In genomic region chr6:132768051-132768517, GRCh38 we compare ENCODE assay signal across 8 cellular contexts. TPM values are rescaled to one million over a fixed set of nuclear protein-coding genes. Genes with fewer than 3 reads are reported as not detected.
DNase-seq lines count a peak whose midpoint lies in the region; ATAC-seq and TF ChIP-seq lines count a peak whose summit lies in the region.

No MANE protein-coding gene starts in this region.

- peak overlapping the region; percentile 63 to 91 (median 79) for H3K27ac Mint-ChIP-seq in CD14-positive monocyte
- no peak overlapping the region for H3K27ac Mint-ChIP-seq in activated naive CD8-positive, alpha-beta T cell treated with anti-CD3 and anti-CD28 coated beads for 36 hours

- H3K4me1 ChIP-seq in testis = no peaks in the 10 kb centered on the region

- H3K27me3 ChIP-seq in testis = no peaks in the 10 kb centered on the region

- H3K4me3 Mint-ChIP-seq in CD14-positive monocyte = peak overlapping the region; percentile 75 to 88
- H3K4me3 Mint-ChIP-seq in activated naive CD8-positive, alpha-beta T cell treated with anti-CD3 and anti-CD28 coated beads for 36 hours = no peak overlapping the region

- H3K36me3 Mint-ChIP-seq in CD14-positive monocyte = peaks cover 16 to 18% of the 10 kb centered on the region in 2 donors
- peaks cover 18% of the 10 kb centered on the region for H3K36me3 Mint-ChIP-seq in activated naive CD8-positive, alpha-beta T cell treated with anti-CD3 and anti-CD28 coated beads for 36 hours

- 67% methylated on average over 5 to 6 of the region's 6 CpGs for WGBS in testis, 2 donors

- H3K4me3 ChIP-seq in iPS-18c (ENCODE audit: insufficient read depth, low read depth, low read length) (peak overlapping the region; percentile 47; the same call in 1 of the 2 replicates), testis (no peak overlapping the region)

- H3K9me3 ChIP-seq in iPS-18c (ENCODE audit: control insufficient read depth, insufficient read depth, low read length) (no peaks in the 10 kb centered on the region), testis (no peaks in the 10 kb centered on the region)

- TF ChIP-seq CTCF in CD14-positive monocyte (IDR thresholded peaks at IDR 0.05) = peak; percentile 99
- TF ChIP-seq CTCF in testis (IDR thresholded peaks at IDR 0.05) = peak; percentile 7 to 30 (median 11)

- H3K36me3 ChIP-seq in testis (ENCODE audit: low read depth, missing control alignments) = no peaks in the 10 kb centered on the region

- DNase-seq in CD14-positive monocyte (ENCODE audit: low spot score) (peak; percentile 55), NCI-H146 (lab: John Stamatoyannopoulos, UW) (peak; percentile 77), testis (peak; percentile 35), activated gamma-delta T cell (lab: John Stamatoyannopoulos, UW) (no peak)
- DNase-seq in activated naive CD8-positive, alpha-beta T cell treated with anti-CD3 and anti-CD28 coated beads for 36 hours = peak; percentile 35

- ATAC-seq in GM18867 (IDR thresholded peaks at IDR 0.05; ENCODE audit: unreplicated experiment) (peak; percentile 89), HG02938 (IDR thresholded peaks at IDR 0.05; ENCODE audit: unreplicated experiment) (peak; percentile 82)

- intact Hi-C loops in CD14-positive monocyte (cut with micrococcal nuclease) (loop anchor here (2.0 to 5.0 kb wide), 3 partner anchors 97 to 236 kb away; no protein-coding TSS in a partner anchor), testis (cut with DNase I; ENCODE audit: low total_unique reads) (no loop called here)

- peaks cover 0 to 2% (median 2%) of the 10 kb centered on the region in 3 donors for H3K27me3 Mint-ChIP-seq in CD14-positive monocyte (ENCODE audit: low read depth in 3 of 3)
- H3K27me3 Mint-ChIP-seq in activated naive CD8-positive, alpha-beta T cell treated with anti-CD3 and anti-CD28 coated beads for 36 hours = no peaks in the 10 kb centered on the region

- H3K27ac ChIP-seq in testis = no peak overlapping the region

- H3K9me3 Mint-ChIP-seq in CD14-positive monocyte = peaks cover 0 to 2% (median 0%) of the 10 kb centered on the region in 7 donors
- H3K9me3 Mint-ChIP-seq in activated naive CD8-positive, alpha-beta T cell treated with anti-CD3 and anti-CD28 coated beads for 36 hours = no peaks in the 10 kb centered on the region

- H3K4me1 Mint-ChIP-seq in CD14-positive monocyte = peaks cover 31% of the 10 kb centered on the region
- peaks cover 22% of the 10 kb centered on the region for H3K4me1 Mint-ChIP-seq in activated naive CD8-positive, alpha-beta T cell treated with anti-CD3 and anti-CD28 coated beads for 36 hours

- no peak for TF ChIP-seq POLR2A in testis (IDR thresholded peaks at IDR 0.05)

RNA-seq across cellular contexts. Expression of gene VNN2, which starts 10.4 kb away (rescaled TPM):
- polyA plus RNA-seq in CD14-positive monocyte (100 to 1,000 TPM; 359 to 394 TPM), testis (ENCODE audit: insufficient read depth, low read depth, low replicate concordance) (2.0 TPM)
- 10 to 100 TPM in 1 of 2 experiments, 1 to 10 TPM in 1; 9.4 to 11.9 TPM for total RNA-seq in activated naive CD8-positive, alpha-beta T cell treated with anti-CD3 and anti-CD28 coated beads for 36 hours
- total RNA-seq in testis = under 1 TPM; 0.31 to 0.47 TPM

RNA-seq across cellular contexts. Expression of gene SLC18B1, which starts 30.4 kb away (rescaled TPM):
- 10 to 100 TPM; 24.8 to 36.6 TPM for polyA plus RNA-seq in CD14-positive monocyte
- 10 to 100 TPM in 1 of 2 experiments, 1 to 10 TPM in 1; 9.7 to 10.8 TPM for total RNA-seq in activated naive CD8-positive, alpha-beta T cell treated with anti-CD3 and anti-CD28 coated beads for 36 hours
- 1 to 10 TPM; 2.4 to 3.6 TPM for total RNA-seq in testis
- 7.5 TPM for polyA plus RNA-seq in testis (ENCODE audit: insufficient read depth, low read depth, low replicate concordance)

RNA-seq across cellular contexts. Expression of gene RPS12, which starts 46.3 kb away (rescaled TPM):
- polyA plus RNA-seq in CD14-positive monocyte (100 to 1,000 TPM; 599 to 618 TPM), testis (ENCODE audit: insufficient read depth, low read depth, low replicate concordance) (1,417 TPM)
- 1,000 to 10,000 TPM; 1,899 to 2,004 TPM for total RNA-seq in activated naive CD8-positive, alpha-beta T cell treated with anti-CD3 and anti-CD28 coated beads for 36 hours
- 1,000 to 10,000 TPM in 1 of 2 donors, 100 to 1,000 TPM in 1; 451 to 1,185 TPM for total RNA-seq in testis

RNA-seq across cellular contexts. Expression of gene VNN1, which starts 54.2 kb away (rescaled TPM):
- 10 to 100 TPM; 47.9 to 61.2 TPM for polyA plus RNA-seq in CD14-positive monocyte
- total RNA-seq in activated naive CD8-positive, alpha-beta T cell treated with anti-CD3 and anti-CD28 coated beads for 36 hours = not detected
- under 1 TPM; 0.16 to 0.37 TPM for total RNA-seq in testis
- polyA plus RNA-seq in testis (ENCODE audit: insufficient read depth, low read depth, low replicate concordance) = 0.54 TPM

Comparison
In these comparisons a context has a peak if more than half of its experiments do, and no peak if none do; other contexts are left out.
1. RNA of gene VNN2, which starts 10.4 kb away (total RNA-seq): 9.4 to 11.9 TPM in activated naive CD8-positive, alpha-beta T cell treated with anti-CD3 and anti-CD28 coated beads for 36 hours; 0.31 to 0.47 TPM in testis; every median in the first group is over 4 times any median in the second.